Comparison of ENCODE assay signal across 30 cellular contexts in the genomic region with DNA sequence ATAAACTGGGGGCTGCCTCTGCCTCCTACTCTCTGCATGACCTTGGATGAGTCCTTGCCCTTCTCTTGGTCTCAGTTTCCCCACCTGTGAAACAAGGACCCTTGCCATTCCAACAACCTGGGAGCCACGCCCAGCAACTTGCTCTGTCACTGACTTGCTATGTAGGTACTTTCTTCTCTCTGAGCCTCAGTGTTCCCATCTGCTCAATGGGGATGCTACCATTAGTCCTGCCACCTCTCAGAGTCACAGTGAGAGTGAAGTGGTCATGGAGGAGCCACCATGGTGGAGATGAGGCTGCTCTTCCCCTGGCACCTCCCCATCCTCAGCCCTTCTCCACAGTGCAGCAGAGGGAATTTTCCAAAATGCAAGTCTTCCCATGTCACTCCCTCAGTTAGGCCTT.
"Had no signal": no experiment of that assay in that cellular context is flagged by ENCODE, and none has a peak within 500 bp of the region (broad histone marks: within the 10 kb centered on the region; RNA-seq: fewer than 3 reads in every experiment).

No MANE protein-coding gene starts in this region.

- H3K27ac ChIP-seq: brain microvascular endothelial cell, coronary artery, dorsolateral prefrontal cortex, VCaP had no signal

- H3K4me3 ChIP-seq: coronary artery, dorsolateral prefrontal cortex had no signal

- FAIRE-seq: astrocyte, bronchial epithelial cell, frontal cortex had no signal

- H3K36me3 ChIP-seq: brain microvascular endothelial cell had no signal

- DNase-seq: activated CD4-positive, alpha-beta memory T cell treated with anti-CD3 and anti-CD28 coated beads, Interleukin-2, amount 10 ng/mL, durations not matched to agents 7 days and 5 days; activated CD4-positive, alpha-beta T cell treated with anti-CD3 and anti-CD28 coated beads for 1 hour; activated CD4-positive, alpha-beta T cell treated with anti-CD3 and anti-CD28 coated beads for 4 hours; activated CD4-positive, alpha-beta T cell treated with anti-CD3 and anti-CD28 coated beads, Interleukin-2, amount 10 ng/mL, durations not matched to agents 7 days and 5 days; activated CD4-positive, alpha-beta T cell treated with anti-CD3 and anti-CD28 coated beads, Interleukin-2, amount 50 U/mL, for 4 hours; activated CD8-positive, alpha-beta memory T cell treated with anti-CD3 and anti-CD28 coated beads, Interleukin-2, amount 50 U/mL, for 48 hours; activated gamma-delta T cell; activated naive CD4-positive, alpha-beta T cell; activated naive CD4-positive, alpha-beta T cell treated with anti-CD3 and anti-CD28 coated beads, Interleukin-2, amount 10 ng/mL, durations not matched to agents 7 days and 5 days; activated naive CD8-positive, alpha-beta T cell treated with anti-CD3 and anti-CD28 coated beads, Interleukin-2, amount 10 ng/mL, durations not matched to agents 7 days and 5 days; activated T-cell treated with anti-CD3 and anti-CD28 coated beads for 4 hours; activated T-cell treated with anti-CD3 and anti-CD28 coated beads, Interleukin-2, amount 50 U/mL, for 24 hours; activated T-cell treated with anti-CD3 and anti-CD28 coated beads, Interleukin-2, amount 50 U/mL, for 72 hours; amniotic stem cell; anterior cingulate cortex; brain microvascular endothelial cell; dorsolateral prefrontal cortex; effector memory CD4-positive, alpha-beta T cell; foreskin fibroblast; head of caudate nucleus; T-helper 1 cell; T-helper 17 cell; T1000 had no signal

- ATAC-seq: activated naive CD4-positive, alpha-beta T cell treated with anti-CD3 and anti-CD28 coated beads, Interleukin-2, amount 50 U/mL, for 72 hours; activated T-cell treated with anti-CD3 and anti-CD28 coated beads, Interleukin-2, amount 50 U/mL, for 72 hours; esophagus mucosa; T-helper 17 cell had no signal
